In the genomic region with DNA sequence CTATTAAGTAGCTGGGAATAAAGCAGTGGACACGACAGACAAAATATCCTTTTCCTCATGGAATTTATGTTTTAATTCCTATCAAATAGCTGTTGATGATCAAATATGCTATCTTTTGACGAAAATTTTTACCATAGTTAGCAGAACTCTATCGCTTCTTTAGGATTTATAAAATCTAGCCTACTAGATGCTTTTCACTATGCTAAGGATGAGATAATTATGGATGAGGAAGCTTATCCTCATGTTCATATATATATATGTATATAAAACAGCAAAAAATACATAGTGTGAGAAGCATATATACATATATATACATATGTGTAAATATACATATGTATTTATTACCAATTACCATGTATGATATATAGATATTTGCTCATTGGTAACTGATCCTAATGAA, we compare ENCODE assay signal across 1 cellular context.
TF ChIP-seq lines count a peak whose summit lies in the region.

No MANE protein-coding gene starts in this region.

TF ChIP-seq in GM12878, 131 proteins besides CTCF, POLR2A, EP300 and RAD21 (continued from another document):
- TF ChIP-seq, protein P1, sequence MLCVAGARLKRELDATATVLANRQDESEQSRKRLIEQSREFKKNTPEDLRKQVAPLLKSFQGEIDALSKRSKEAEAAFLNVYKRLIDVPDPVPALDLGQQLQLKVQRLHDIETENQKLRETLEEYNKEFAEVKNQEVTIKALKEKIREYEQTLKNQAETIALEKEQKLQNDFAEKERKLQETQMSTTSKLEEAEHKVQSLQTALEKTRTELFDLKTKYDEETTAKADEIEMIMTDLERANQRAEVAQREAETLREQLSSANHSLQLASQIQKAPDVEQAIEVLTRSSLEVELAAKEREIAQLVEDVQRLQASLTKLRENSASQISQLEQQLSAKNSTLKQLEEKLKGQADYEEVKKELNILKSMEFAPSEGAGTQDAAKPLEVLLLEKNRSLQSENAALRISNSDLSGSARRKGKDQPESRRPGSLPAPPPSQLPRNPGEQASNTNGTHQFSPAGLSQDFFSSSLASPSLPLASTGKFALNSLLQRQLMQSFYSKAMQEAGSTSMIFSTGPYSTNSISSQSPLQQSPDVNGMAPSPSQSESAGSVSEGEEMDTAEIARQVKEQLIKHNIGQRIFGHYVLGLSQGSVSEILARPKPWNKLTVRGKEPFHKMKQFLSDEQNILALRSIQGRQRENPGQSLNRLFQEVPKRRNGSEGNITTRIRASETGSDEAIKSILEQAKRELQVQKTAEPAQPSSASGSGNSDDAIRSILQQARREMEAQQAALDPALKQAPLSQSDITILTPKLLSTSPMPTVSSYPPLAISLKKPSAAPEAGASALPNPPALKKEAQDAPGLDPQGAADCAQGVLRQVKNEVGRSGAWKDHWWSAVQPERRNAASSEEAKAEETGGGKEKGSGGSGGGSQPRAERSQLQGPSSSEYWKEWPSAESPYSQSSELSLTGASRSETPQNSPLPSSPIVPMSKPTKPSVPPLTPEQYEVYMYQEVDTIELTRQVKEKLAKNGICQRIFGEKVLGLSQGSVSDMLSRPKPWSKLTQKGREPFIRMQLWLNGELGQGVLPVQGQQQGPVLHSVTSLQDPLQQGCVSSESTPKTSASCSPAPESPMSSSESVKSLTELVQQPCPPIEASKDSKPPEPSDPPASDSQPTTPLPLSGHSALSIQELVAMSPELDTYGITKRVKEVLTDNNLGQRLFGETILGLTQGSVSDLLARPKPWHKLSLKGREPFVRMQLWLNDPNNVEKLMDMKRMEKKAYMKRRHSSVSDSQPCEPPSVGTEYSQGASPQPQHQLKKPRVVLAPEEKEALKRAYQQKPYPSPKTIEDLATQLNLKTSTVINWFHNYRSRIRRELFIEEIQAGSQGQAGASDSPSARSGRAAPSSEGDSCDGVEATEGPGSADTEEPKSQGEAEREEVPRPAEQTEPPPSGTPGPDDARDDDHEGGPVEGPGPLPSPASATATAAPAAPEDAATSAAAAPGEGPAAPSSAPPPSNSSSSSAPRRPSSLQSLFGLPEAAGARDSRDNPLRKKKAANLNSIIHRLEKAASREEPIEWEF (IDR thresholded peaks at IDR 0.05; ENCODE audit: insufficient replicate concordance, low read depth, low read length): no peak
- TF ChIP-seq CBX5 (IDR thresholded peaks at IDR 0.05; ENCODE audit: low read depth) (no peak), SIN3A (IDR thresholded peaks at IDR 0.05; ENCODE audit: low read depth, low read length) (no peak), CHD1 (IDR thresholded peaks at IDR 0.05; ENCODE audit: low read depth, low read length) (no peak), FOS (IDR thresholded peaks at IDR 0.05; ENCODE audit: borderline replicate concordance, extremely low read depth, insufficient read length) (no peak), IRF3 (IDR thresholded peaks at IDR 0.05) (no peak), TARDBP (IDR thresholded peaks at IDR 0.05; ENCODE audit: borderline replicate concordance) (no peak), BHLHE40 (IDR thresholded peaks at IDR 0.05; ENCODE audit: borderline replicate concordance in 1 of 2, low read depth in 2 of 2, low read length in 1 of 2) (no peak), ATF2 (IDR thresholded peaks at IDR 0.05; ENCODE audit: low read length) (no peak), BACH1 (IDR thresholded peaks at IDR 0.05; ENCODE audit: borderline replicate concordance) (no peak), MTA3 (IDR thresholded peaks at IDR 0.05; ENCODE audit: borderline replicate concordance, low read length) (no peak), E2F8 (IDR thresholded peaks at IDR 0.05; ENCODE audit: low read depth, partially characterized antibody) (no peak), ZNF622 (IDR thresholded peaks at IDR 0.05) (no peak), SREBF2 (IDR thresholded peaks at IDR 0.05; ENCODE audit: low read length) (no peak), LARP7 (IDR thresholded peaks at IDR 0.05) (no peak)
- TF ChIP-seq, protein P2, sequence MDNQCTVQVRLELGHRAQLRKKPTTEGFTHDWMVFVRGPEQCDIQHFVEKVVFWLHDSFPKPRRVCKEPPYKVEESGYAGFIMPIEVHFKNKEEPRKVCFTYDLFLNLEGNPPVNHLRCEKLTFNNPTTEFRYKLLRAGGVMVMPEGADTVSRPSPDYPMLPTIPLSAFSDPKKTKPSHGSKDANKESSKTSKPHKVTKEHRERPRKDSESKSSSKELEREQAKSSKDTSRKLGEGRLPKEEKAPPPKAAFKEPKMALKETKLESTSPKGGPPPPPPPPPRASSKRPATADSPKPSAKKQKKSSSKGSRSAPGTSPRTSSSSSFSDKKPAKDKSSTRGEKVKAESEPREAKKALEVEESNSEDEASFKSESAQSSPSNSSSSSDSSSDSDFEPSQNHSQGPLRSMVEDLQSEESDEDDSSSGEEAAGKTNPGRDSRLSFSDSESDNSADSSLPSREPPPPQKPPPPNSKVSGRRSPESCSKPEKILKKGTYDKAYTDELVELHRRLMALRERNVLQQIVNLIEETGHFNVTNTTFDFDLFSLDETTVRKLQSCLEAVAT (IDR thresholded peaks at IDR 0.05): no peak
- TF ChIP-seq, protein P3, sequence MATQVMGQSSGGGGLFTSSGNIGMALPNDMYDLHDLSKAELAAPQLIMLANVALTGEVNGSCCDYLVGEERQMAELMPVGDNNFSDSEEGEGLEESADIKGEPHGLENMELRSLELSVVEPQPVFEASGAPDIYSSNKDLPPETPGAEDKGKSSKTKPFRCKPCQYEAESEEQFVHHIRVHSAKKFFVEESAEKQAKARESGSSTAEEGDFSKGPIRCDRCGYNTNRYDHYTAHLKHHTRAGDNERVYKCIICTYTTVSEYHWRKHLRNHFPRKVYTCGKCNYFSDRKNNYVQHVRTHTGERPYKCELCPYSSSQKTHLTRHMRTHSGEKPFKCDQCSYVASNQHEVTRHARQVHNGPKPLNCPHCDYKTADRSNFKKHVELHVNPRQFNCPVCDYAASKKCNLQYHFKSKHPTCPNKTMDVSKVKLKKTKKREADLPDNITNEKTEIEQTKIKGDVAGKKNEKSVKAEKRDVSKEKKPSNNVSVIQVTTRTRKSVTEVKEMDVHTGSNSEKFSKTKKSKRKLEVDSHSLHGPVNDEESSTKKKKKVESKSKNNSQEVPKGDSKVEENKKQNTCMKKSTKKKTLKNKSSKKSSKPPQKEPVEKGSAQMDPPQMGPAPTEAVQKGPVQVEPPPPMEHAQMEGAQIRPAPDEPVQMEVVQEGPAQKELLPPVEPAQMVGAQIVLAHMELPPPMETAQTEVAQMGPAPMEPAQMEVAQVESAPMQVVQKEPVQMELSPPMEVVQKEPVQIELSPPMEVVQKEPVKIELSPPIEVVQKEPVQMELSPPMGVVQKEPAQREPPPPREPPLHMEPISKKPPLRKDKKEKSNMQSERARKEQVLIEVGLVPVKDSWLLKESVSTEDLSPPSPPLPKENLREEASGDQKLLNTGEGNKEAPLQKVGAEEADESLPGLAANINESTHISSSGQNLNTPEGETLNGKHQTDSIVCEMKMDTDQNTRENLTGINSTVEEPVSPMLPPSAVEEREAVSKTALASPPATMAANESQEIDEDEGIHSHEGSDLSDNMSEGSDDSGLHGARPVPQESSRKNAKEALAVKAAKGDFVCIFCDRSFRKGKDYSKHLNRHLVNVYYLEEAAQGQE (IDR thresholded peaks at IDR 0.05; ENCODE audit: low read depth, low read length): no peak
